Comparison of ENCODE assay signal across 30 cellular contexts in genomic region chr9:97572196-97572891, GRCh38.
DNase-seq lines count a peak whose midpoint lies in the region; ATAC-seq lines count a peak whose summit lies in the region.
"Had no signal": no experiment of that assay in that cellular context is flagged by ENCODE, and none has a peak within 500 bp of the region (broad histone marks: within the 10 kb centered on the region; RNA-seq: fewer than 3 reads in every experiment).

No MANE protein-coding gene starts in this region.

- CTCF ChIA-PET in activated CD4-positive, alpha-beta T cell treated with anti-CD3 and anti-CD28 coated beads, Interleukin-2, amount 10 ng/mL, durations not matched to agents 7 days and 5 days (lab: Charles Lee) = interaction anchor here (1.1 kb wide), 1 partner anchor 67 kb away, joined by 3 read pairs; no protein-coding TSS in a partner anchor

- H3K9me3 ChIP-seq in skeletal muscle tissue (ENCODE audit: control insufficient read depth in 3 of 3, low read length in 3 of 3) = no peaks in the 10 kb centered on the region
- H3K9me3 ChIP-seq: Caco-2, left lung, Peyer's patch had no signal

- H3K27me3 Mint-ChIP-seq in activated CD4-positive, alpha-beta T cell treated with anti-CD3 and anti-CD28 coated beads, Interleukin-2, amount 10 ng/mL, durations not matched to agents 7 days and 5 days = no peaks in the 10 kb centered on the region
- H3K27me3 Mint-ChIP-seq: progenitor cell of endocrine pancreas had no signal

- H3K4me3 Mint-ChIP-seq in activated CD4-positive, alpha-beta T cell treated with anti-CD3 and anti-CD28 coated beads, Interleukin-2, amount 10 ng/mL, durations not matched to agents 7 days and 5 days = no peak overlapping the region
- H3K4me3 Mint-ChIP-seq: activated CD4-positive, alpha-beta T cell treated with anti-CD3 and anti-CD28 coated beads, Interleukin-2, amount 10 ng/mL, durations not matched to agents 24 days and 14 days; activated naive CD4-positive, alpha-beta T cell treated with anti-CD3 and anti-CD28 coated beads for 36 hours; brain; immature natural killer cell; mesothelial cell of epicardium; naive thymus-derived CD8-positive, alpha-beta T cell; stimulated activated effector memory CD8-positive, alpha-beta T cell treated with anti-CD3 and anti-CD28 coated beads, Interleukin-12 subunit alpha, Interleukin-12 subunit beta, amount 100 ng/mL, for 72 hours; T-helper 2 cell treated with Interferon-gamma antibody and Interleukin-4, amounts not matched to agents 5 μg/mL and 100 μg/mL, for 36 hours had no signal

- H3K27ac ChIP-seq in skeletal muscle tissue (ENCODE audit: low read depth, low read length) = peak overlapping the region; percentile 8
- H3K27ac ChIP-seq: 22Rv1, C4-2B, left lung, Peyer's patch had no signal

- H3K9ac ChIP-seq in skeletal muscle tissue (ENCODE audit: low read depth in 1 of 3, low read length in 3 of 3) = no peak overlapping the region

- ATAC-seq in left lobe of liver (peak; percentile 80), GM21423 (IDR thresholded peaks at IDR 0.05; ENCODE audit: unreplicated experiment) (no peak), HG03460 (IDR thresholded peaks at IDR 0.05; ENCODE audit: unreplicated experiment) (no peak)
- ATAC-seq: left lung; naive thymus-derived CD8-positive, alpha-beta T cell; stimulated activated effector memory CD8-positive, alpha-beta T cell treated with anti-CD3 and anti-CD28 coated beads, Interleukin-12 subunit alpha, Interleukin-12 subunit beta, amount 100 ng/mL, for 72 hours had no signal

- H3K27ac Mint-ChIP-seq in activated CD4-positive, alpha-beta T cell treated with anti-CD3 and anti-CD28 coated beads, Interleukin-2, amount 10 ng/mL, durations not matched to agents 7 days and 5 days = peak overlapping the region; percentile 34
- H3K27ac Mint-ChIP-seq: activated CD4-positive, alpha-beta T cell treated with anti-CD3 and anti-CD28 coated beads, Interleukin-2, amount 10 ng/mL, durations not matched to agents 24 days and 14 days; activated naive CD4-positive, alpha-beta T cell treated with anti-CD3 and anti-CD28 coated beads for 36 hours; immature natural killer cell; mesothelial cell of epicardium; naive thymus-derived CD8-positive, alpha-beta T cell; progenitor cell of endocrine pancreas; stimulated activated effector memory CD8-positive, alpha-beta T cell treated with anti-CD3 and anti-CD28 coated beads, Interleukin-12 subunit alpha, Interleukin-12 subunit beta, amount 100 ng/mL, for 72 hours; T-helper 2 cell treated with Interferon-gamma antibody and Interleukin-4, amounts not matched to agents 5 μg/mL and 100 μg/mL, for 36 hours had no signal

- H3K4me3 ChIP-seq in skeletal muscle tissue (ENCODE audit: low read length in 3 of 3) = no peak overlapping the region
- H3K4me3 ChIP-seq: left lung, Peyer's patch had no signal

- peaks cover 26 to 35% (median 31%) of the 10 kb centered on the region in 3 donors for H3K36me3 ChIP-seq in skeletal muscle tissue (ENCODE audit: control insufficient read depth in 3 of 3, insufficient read depth in 3 of 3, low read length in 3 of 3)
- H3K36me3 ChIP-seq: left lung, Peyer's patch had no signal

- peaks cover 16% of the 10 kb centered on the region for H3K4me1 Mint-ChIP-seq in activated CD4-positive, alpha-beta T cell treated with anti-CD3 and anti-CD28 coated beads, Interleukin-2, amount 10 ng/mL, durations not matched to agents 7 days and 5 days
- H3K4me1 Mint-ChIP-seq: mesothelial cell of epicardium had no signal

- DNase-seq in activated CD4-positive, alpha-beta T cell treated with anti-CD3 and anti-CD28 coated beads, Interleukin-2, amount 10 ng/mL, durations not matched to agents 7 days and 5 days = no peak
- no peak for DNase-seq in activated CD4-positive, alpha-beta T cell treated with anti-CD3 and anti-CD28 coated beads for 48 hours
- DNase-seq in M059J (ENCODE audit: low read depth) = peak; percentile 23
- peak; percentile 83 for DNase-seq in left lobe of liver (ENCODE audit: low spot score)
- DNase-seq in iPS-NIHi7 (ENCODE audit: extremely low spot score) = no peak
- DNase-seq: activated CD4-positive, alpha-beta T cell treated with anti-CD3 and anti-CD28 coated beads, Interleukin-2, amount 10 ng/mL, durations not matched to agents 24 days and 14 days; activated naive CD4-positive, alpha-beta T cell treated with anti-CD3 and anti-CD28 coated beads for 36 hours; Caco-2; DMS79; HCEC 1CT; immature natural killer cell; left lung; MV-4-11; naive thymus-derived CD8-positive, alpha-beta T cell; NCI-H1436 treated with DMSO at 0.1 percent for 48 hours; NCI-H2107; NCI-H446; NCI-H82; Peyer's patch; trophoblast cell had no signal

- H3K36me3 Mint-ChIP-seq in activated CD4-positive, alpha-beta T cell treated with anti-CD3 and anti-CD28 coated beads, Interleukin-2, amount 10 ng/mL, durations not matched to agents 7 days and 5 days (ENCODE audit: low read depth) = no peaks in the 10 kb centered on the region
- H3K36me3 Mint-ChIP-seq: brain; immature natural killer cell; mesothelial cell of epicardium; stimulated activated effector memory CD8-positive, alpha-beta T cell treated with anti-CD3 and anti-CD28 coated beads, Interleukin-12 subunit alpha, Interleukin-12 subunit beta, amount 100 ng/mL, for 72 hours had no signal

- H3K4me1 ChIP-seq in skeletal muscle tissue (ENCODE audit: control insufficient read depth in 3 of 3, insufficient read depth in 3 of 3, low read length in 3 of 3) = peaks cover 33 to 42% (median 35%) of the 10 kb centered on the region in 3 donors
- H3K4me1 ChIP-seq: Caco-2, left lung, Peyer's patch had no signal

- POLR2A ChIA-PET in activated CD4-positive, alpha-beta T cell treated with anti-CD3 and anti-CD28 coated beads, Interleukin-2, amount 10 ng/mL, durations not matched to agents 7 days and 5 days (lab: Charles Lee) = no interaction called here

- peaks cover 5% of the 10 kb centered on the region for H3K9me3 Mint-ChIP-seq in activated CD4-positive, alpha-beta T cell treated with anti-CD3 and anti-CD28 coated beads, Interleukin-2, amount 10 ng/mL, durations not matched to agents 7 days and 5 days
- H3K9me3 Mint-ChIP-seq: activated CD4-positive, alpha-beta T cell treated with anti-CD3 and anti-CD28 coated beads, Interleukin-2, amount 10 ng/mL, durations not matched to agents 24 days and 14 days; activated naive CD4-positive, alpha-beta T cell treated with anti-CD3 and anti-CD28 coated beads for 36 hours; brain; immature natural killer cell; mesothelial cell of epicardium; stimulated activated effector memory CD8-positive, alpha-beta T cell treated with anti-CD3 and anti-CD28 coated beads, Interleukin-12 subunit alpha, Interleukin-12 subunit beta, amount 100 ng/mL, for 72 hours; T-helper 2 cell treated with Interferon-gamma antibody and Interleukin-4, amounts not matched to agents 5 μg/mL and 100 μg/mL, for 36 hours had no signal

- H3K27me3 ChIP-seq in skeletal muscle tissue (ENCODE audit: control insufficient read depth in 3 of 3, insufficient read depth in 3 of 3, low read length in 3 of 3) = no peaks in the 10 kb centered on the region
- H3K27me3 ChIP-seq: left lung, Peyer's patch had no signal

Comparison
In these comparisons a context has a peak if more than half of its experiments do, and no peak if none do; other contexts are left out.
1. DNase-seq: peak in M059J (single experiment) and left lobe of liver (single experiment); none in activated CD4-positive, alpha-beta T cell treated with anti-CD3 and anti-CD28 coated beads, Interleukin-2, amount 10 ng/mL, durations not matched to agents 7 days and 5 days (single experiment), activated CD4-positive, alpha-beta T cell treated with anti-CD3 and anti-CD28 coated beads for 48 hours (single experiment) and iPS-NIHi7 (single experiment).